1 cellular context compared by ENCODE assay signal in genomic region chr22:46612341-46612903, GRCh38.
TF ChIP-seq lines count a peak whose summit lies in the region.

No MANE protein-coding gene starts in this region.

TF ChIP-seq in GM23338, 12 proteins besides CTCF, POLR2A, EP300 and RAD21 (continued from another document):
- TF ChIP-seq JUNB (IDR thresholded peaks at IDR 0.05; ENCODE audit: unreplicated experiment): no peak
- no peak for TF ChIP-seq ZNF331 (CRISPR knock-in tag; IDR thresholded peaks at IDR 0.05; ENCODE audit: low read depth)
- no peak for TF ChIP-seq POLR2AphosphoS5 (IDR thresholded peaks at IDR 0.05; ENCODE audit: low read depth)
- no peak for TF ChIP-seq STAT1 (IDR thresholded peaks at IDR 0.05; ENCODE audit: unreplicated experiment)
- TF ChIP-seq NANOG (IDR thresholded peaks at IDR 0.05; ENCODE audit: borderline replicate concordance): no peak
- TF ChIP-seq EZH2phosphoT487 (IDR thresholded peaks at IDR 0.05; ENCODE audit: unreplicated experiment): no peak
- no peak for TF ChIP-seq ZNF462 (CRISPR knock-in tag; IDR thresholded peaks at IDR 0.05)
